27 cellular contexts compared by ENCODE assay signal in the genomic region with DNA sequence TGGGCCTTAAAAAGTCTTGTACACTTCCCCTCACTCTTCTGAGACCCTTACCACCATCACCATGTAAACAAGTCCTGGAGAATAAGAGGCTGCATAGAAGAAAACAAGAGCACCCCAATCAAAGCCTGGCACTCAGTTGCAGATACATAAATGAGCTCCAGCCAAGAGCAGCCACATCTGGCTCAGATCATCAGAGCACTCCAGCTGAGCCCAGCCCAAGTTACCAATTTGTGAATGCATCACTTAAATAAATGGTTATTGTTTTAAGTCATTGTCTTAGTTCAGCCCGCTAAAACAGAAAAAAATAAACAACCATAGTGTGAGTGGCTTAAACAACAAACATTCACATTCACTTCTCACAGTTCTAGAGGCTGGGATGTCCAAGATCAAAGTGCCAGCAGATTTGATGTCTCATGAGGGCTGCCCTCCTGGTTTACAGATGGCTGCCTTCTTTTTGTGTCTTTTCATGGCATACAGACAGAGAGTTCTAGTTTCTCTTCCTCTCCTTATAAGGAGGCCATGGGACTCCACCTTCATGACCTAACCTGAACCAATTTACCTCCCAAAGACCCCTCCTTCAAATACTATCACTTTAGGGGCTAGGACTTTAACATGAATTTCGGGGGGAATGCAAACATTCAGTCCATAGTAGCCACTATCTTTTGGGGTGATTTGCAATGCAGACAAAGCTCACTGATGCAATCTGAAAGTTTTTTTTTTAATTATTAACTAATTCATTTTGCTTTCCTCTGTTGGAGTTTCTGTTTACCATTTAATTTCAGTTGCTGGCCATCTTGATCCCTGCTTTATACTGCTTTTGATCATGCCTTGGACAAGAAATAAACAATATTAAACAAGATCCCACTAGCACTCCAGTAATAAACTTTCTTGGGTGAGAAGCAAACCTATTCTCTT.
DNase-seq lines count a peak whose midpoint lies in the region; ATAC-seq, FAIRE-seq and TF ChIP-seq lines count a peak whose summit lies in the region.
"Had no signal": no experiment of that assay in that cellular context is flagged by ENCODE, and none has a peak within 500 bp of the region (broad histone marks: within the 10 kb centered on the region; RNA-seq: fewer than 3 reads in every experiment).

No MANE protein-coding gene starts in this region.

- H4K5ac ChIP-seq in H1 (ENCODE audit: insufficient read length, low read depth, low read length): no peak overlapping the region

- H3K4me1 ChIP-seq in H1 (replicated peaks in 1 of 4; ENCODE audit: control insufficient read depth in 3 of 4, insufficient read depth in 4 of 4, low read length in 3 of 4): no peaks in the 10 kb centered on the region
- H3K4me1 ChIP-seq: lower lobe of right lung, neural progenitor cell had no signal

- no peak overlapping the region for H3K4ac ChIP-seq in H1 (replicated peaks; ENCODE audit: insufficient read length, low read depth, low read length)

- no peak overlapping the region for H3K4me2 ChIP-seq in H1 (ENCODE audit: insufficient read depth in 1 of 2, low read depth in 2 of 2, low read length in 2 of 2)
- H3K4me2 ChIP-seq: neural progenitor cell had no signal

- H3K27me3 ChIP-seq in H1 (replicated peaks in 1 of 4; ENCODE audit: control insufficient read depth in 3 of 4, extremely low read depth in 1 of 4, insufficient read depth in 3 of 4, low read length in 3 of 4): no peaks in the 10 kb centered on the region; a peak in 1 of 7 replicates
- H3K27me3 ChIP-seq: neural progenitor cell had no signal

- H2AK5ac ChIP-seq in H1 (ENCODE audit: low read depth, low read length): no peak overlapping the region

- no peak overlapping the region for H2BK5ac ChIP-seq in H1 (ENCODE audit: low read depth, low read length)

- no peak overlapping the region for H4K91ac ChIP-seq in H1 (replicated peaks; ENCODE audit: insufficient read length, low read length)

- H3K36me3 ChIP-seq in H1 (ENCODE audit: control insufficient read depth in 2 of 4, insufficient read depth in 4 of 4, low read length in 3 of 4): no peaks in the 10 kb centered on the region
- H3K36me3 ChIP-seq: lower lobe of right lung, neural progenitor cell, thoracic aorta had no signal

- H3K9me3 ChIP-seq in H1 (ENCODE audit: insufficient read depth in 2 of 2, low read depth in 1 of 2, low read length in 1 of 2): no peaks in the 10 kb centered on the region
- H3K9me3 ChIP-seq: lower lobe of right lung, thoracic aorta had no signal

- no peaks in the 10 kb centered on the region for H4K20me1 ChIP-seq in H1 (replicated peaks in 1 of 2; ENCODE audit: control insufficient read depth in 1 of 2, insufficient read depth in 2 of 2, low read length in 2 of 2)

- no peak overlapping the region for H3K56ac ChIP-seq in H1 (replicated peaks; ENCODE audit: insufficient read length, low read depth, low read length)

- no peak overlapping the region for H2BK12ac ChIP-seq in H1 (ENCODE audit: low read depth, low read length)

- H3K79me1 ChIP-seq in H1 (ENCODE audit: low read depth, low read length): no peaks in the 10 kb centered on the region

- no peak overlapping the region for H4K8ac ChIP-seq in H1 (ENCODE audit: extremely low read depth, insufficient read depth, low read length)

- H3K23ac ChIP-seq in H1 (ENCODE audit: insufficient read length): no peak overlapping the region

- no peak for TF ChIP-seq POLR2A in H1 (IDR thresholded peaks at IDR 0.05; ENCODE audit: control extremely low read depth in 1 of 2, low read depth in 2 of 2, low read length in 2 of 2)

- DNase-seq in H1 (ENCODE audit: low read depth in 1 of 2, low spot score in 2 of 2) (no peak), DMS79 (lab: John Stamatoyannopoulos, UW) (no peak), epidermal melanocyte (ENCODE audit: insufficient read length, low spot score) (no peak)
- no peak for DNase-seq in stimulated activated naive CD4-positive, alpha-beta T cell treated with Interleukin-2 at 50 U/mL for 16 hours (lab: John Stamatoyannopoulos, UW)
- DNase-seq: ACHN; activated CD4-positive, alpha-beta memory T cell treated with anti-CD3 and anti-CD28 coated beads for 36 hours; activated naive CD4-positive, alpha-beta T cell treated with anti-CD3 and anti-CD28 coated beads, Interleukin-2, amount 10 ng/mL, durations not matched to agents 7 days and 5 days; activated T-cell treated with anti-CD3 and anti-CD28 coated beads, Interleukin-2, amount 50 U/mL, for 1 hour; dermis blood vessel endothelial cell; HCEC 1CT; hypothalamus; islet precursor cell; lower lobe of right lung; NCI-H1417 treated with DMSO at 0.1 percent for 48 hours; NCI-H524 treated with DMSO at 0.1 percent for 48 hours; T-helper 9 cell had no signal

- WGBS in H1 (ENCODE audit: extremely low coverage in 1 of 2, insufficient coverage in 1 of 2, insufficient read length in 1 of 2, insufficient replicate concordance in 2 of 2, low coverage in 1 of 2, low lambda C conversion rate in 2 of 2, missing lambda C conversion rate in 1 of 2), 2 experiments: 95% methylated on average over 2 of the region's 2 CpGs; no CpG with 5 or more reads in 1 of the 2 experiments

- H2BK15ac ChIP-seq in H1 (ENCODE audit: low read length): no peak overlapping the region

- no peak overlapping the region for H2BK120ac ChIP-seq in H1 (replicated peaks; ENCODE audit: low read depth, low read length)

- H3K14ac ChIP-seq in H1 (ENCODE audit: insufficient read length): no peak overlapping the region

- H2BK20ac ChIP-seq in H1 (ENCODE audit: low read length): no peak overlapping the region

- H3K4me3 ChIP-seq in H1 (ENCODE audit: extremely low read depth in 1 of 4, insufficient read depth in 2 of 4, low read depth in 3 of 4, low read length in 4 of 4): no peak overlapping the region
- H3K4me3 ChIP-seq: lower lobe of right lung, neural progenitor cell, thoracic aorta had no signal

- no peak overlapping the region for H3K9ac ChIP-seq in H1 (replicated peaks in 1 of 4; ENCODE audit: extremely low read depth in 1 of 4, low read depth in 3 of 4, low read length in 3 of 4)
- H3K9ac ChIP-seq: neural progenitor cell had no signal

- TF ChIP-seq EP300 in H1 (IDR thresholded peaks at IDR 0.05; ENCODE audit: borderline replicate concordance in 1 of 2, low read depth in 2 of 2, low read length in 2 of 2): no peak

- H3K23me2 ChIP-seq in H1 (ENCODE audit: low read depth, low read length): no peaks in the 10 kb centered on the region

- POLR2A ChIA-PET in H1 (lab: Charles Lee; ENCODE audit: partially characterized antibody): no interaction called here

- H3K27ac ChIP-seq in H1 (ENCODE audit: low read depth, low read length): no peak overlapping the region
- H3K27ac ChIP-seq: C4-2B, HL-60, lower lobe of right lung, neural progenitor cell, thoracic aorta had no signal

- TF ChIP-seq CTCF in H1 (IDR thresholded peaks at IDR 0.05; ENCODE audit: control extremely low read depth in 1 of 3, insufficient read depth in 1 of 3, low read depth in 1 of 3, low read length in 3 of 3): no peak

- TF ChIP-seq RAD21 in H1 (IDR thresholded peaks at IDR 0.05 in 1 of 2, conservative IDR thresholded peaks at IDR 0.05 in 1 of 2; ENCODE audit: low read depth in 2 of 2, low read length in 2 of 2): no peak

- CTCF ChIA-PET in H1 (lab: Charles Lee; ENCODE audit: partially characterized antibody): no interaction called here

- H2AFZ ChIP-seq in H1 (ENCODE audit: low read length): 0 out of 2 replicates have a peak overlapping the region, but pooled peaks have one; percentile 12
- H2AFZ ChIP-seq: neural progenitor cell had no signal

- no peaks in the 10 kb centered on the region for H3K79me2 ChIP-seq in H1 (ENCODE audit: control insufficient read depth in 1 of 2, insufficient read depth in 2 of 2, low read length in 2 of 2)

- no peak overlapping the region for H3K18ac ChIP-seq in H1 (ENCODE audit: extremely low read depth, low read length)

- FAIRE-seq in H1 (lab: Jason Lieb, UNC): no peak

- ATAC-seq in GM18870 (IDR thresholded peaks at IDR 0.05; ENCODE audit: unreplicated experiment) (peak; percentile 42), GM21528 (IDR thresholded peaks at IDR 0.05; ENCODE audit: low FRiP score, unreplicated experiment) (peak; percentile 52), HG03095 (IDR thresholded peaks at IDR 0.05; ENCODE audit: unreplicated experiment) (peak; percentile 44), HG03521 (IDR thresholded peaks at IDR 0.05; ENCODE audit: unreplicated experiment) (no peak)
- ATAC-seq: lower lobe of right lung; SK-N-SH treated with all-trans-retinoic acid at 6 μM for 48 hours; stimulated activated effector memory CD8-positive, alpha-beta T cell treated with anti-CD3 and anti-CD28 coated beads, Interleukin-12 subunit alpha, Interleukin-12 subunit beta, amount 100 ng/mL, for 72 hours; WTC11 had no signal

TF ChIP-seq in H1, 55 proteins besides CTCF, POLR2A, EP300 and RAD21:
- TF ChIP-seq POU5F1 (IDR thresholded peaks at IDR 0.05; ENCODE audit: low read depth, low read length): no peak
- TF ChIP-seq SIN3A (conservative IDR thresholded peaks at IDR 0.05 in 1 of 2, IDR thresholded peaks at IDR 0.05 in 1 of 2; ENCODE audit: low read depth in 1 of 2, low read length in 2 of 2): no peak
- no peak for TF ChIP-seq KDM5A (IDR thresholded peaks at IDR 0.05; ENCODE audit: low read length)
- TF ChIP-seq CHD2 (IDR thresholded peaks at IDR 0.05; ENCODE audit: low read length): no peak
